In the genomic region with DNA sequence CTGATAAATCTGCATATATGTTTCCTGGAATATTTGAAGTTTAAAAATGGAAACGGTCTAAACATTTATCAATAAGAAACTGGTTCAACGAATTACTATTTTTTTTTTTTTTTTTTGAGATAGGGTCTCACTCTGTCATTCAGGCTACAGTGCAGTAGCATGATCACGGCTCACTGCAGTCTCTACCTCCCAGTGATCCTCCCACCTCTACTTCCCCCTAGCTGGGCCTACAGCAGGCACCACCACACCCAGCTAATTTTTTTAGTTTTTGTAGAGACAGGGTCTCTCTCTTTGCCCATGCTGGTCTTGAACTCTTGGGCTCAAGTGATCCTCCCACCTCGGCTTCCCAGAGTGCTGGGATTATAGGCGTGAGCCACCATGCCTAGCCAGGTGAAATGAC, we compare ENCODE assay signal across 18 cellular contexts.
"Had no signal": no experiment of that assay in that cellular context is flagged by ENCODE, and none has a peak within 500 bp of the region (broad histone marks: within the 10 kb centered on the region; RNA-seq: fewer than 3 reads in every experiment).

No MANE protein-coding gene starts in this region.

- H3K4me1 ChIP-seq: SJCRH30 had no signal

- DNase-seq: Karpas-422, KG1, MG63, NCI-H1092 treated with DMSO at 0.1 percent for 48 hours, NCI-H1436, NCI-H187, NCI-H2029, NCI-H2081 treated with DMSO at 0.1 percent for 48 hours, NCI-H2171, NCI-H226, NCI-H446, NCI-H510A, NCI-H524 treated with DMSO at 0.1 percent for 48 hours, NCI-H69, NCI-H774, SHP77 treated with DMSO at 0.1 percent for 48 hours, SJCRH30 had no signal

- H3K4me3 ChIP-seq: MG63, SJCRH30 had no signal

- H3K36me3 ChIP-seq: SJCRH30 had no signal

- H3K9me3 ChIP-seq: MG63, SJCRH30 had no signal

- ATAC-seq: Right ventricle myocardium inferior had no signal

- H3K27ac ChIP-seq: SJCRH30 had no signal

- H3K27me3 ChIP-seq: MG63, SJCRH30 had no signal
